8 cellular contexts compared by ENCODE assay signal in genomic region chrX:119237526-119238035, GRCh38. TPM values are rescaled to one million over a fixed set of nuclear protein-coding genes. Genes with fewer than 3 reads are reported as not detected.
DNase-seq lines count a peak whose midpoint lies in the region; FAIRE-seq and TF ChIP-seq lines count a peak whose summit lies in the region.

No MANE protein-coding gene starts in this region.

- H3K9me2 ChIP-seq in OCI-LY7 (ENCODE audit: insufficient read depth, low read length), result no peaks in the 10 kb centered on the region

- no peak for FAIRE-seq in frontal cortex (lab: Jason Lieb, UNC)

- no peak overlapping the region for H2AK5ac ChIP-seq in trophoblast cell (ENCODE audit: low read length)

- no peak overlapping the region for H3K18ac ChIP-seq in trophoblast cell (ENCODE audit: low read length)

- no TSS peak for BruUV-seq in OCI-LY7 (replicated peaks; lab: Mats Ljungman, UMichigan)

- H4K12ac ChIP-seq in trophoblast cell (ENCODE audit: low read depth, low read length), result no peak overlapping the region

- peak; percentile 27 for DNase-seq in ELF-1 (ENCODE audit: low read depth, low spot score)
- no peak for DNase-seq in OCI-LY7 (ENCODE audit: low spot score)
- DNase-seq in epithelial cell of proximal tubule (ENCODE audit: low read depth), result no peak
- DNase-seq in trophoblast cell, result no peak
- no peak for DNase-seq in NCI-H187 treated with DMSO at 0.1 percent for 48 hours (lab: John Stamatoyannopoulos, UW)
- DNase-seq in cerebellar nuclear complex (lab: John Stamatoyannopoulos, UW), result no peak
- no peak for DNase-seq in posterior vena cava (ENCODE audit: low spot score)
- no peak for DNase-seq in frontal cortex (ENCODE audit: low spot score in 2 of 2)

- H2AFZ ChIP-seq in OCI-LY7 (ENCODE audit: low read length) (no peak overlapping the region), trophoblast cell (ENCODE audit: insufficient read depth, low read length, poor library complexity) (no peak overlapping the region)

- peaks cover 9% of the 10 kb centered on the region; the same call in 1 of the 2 replicates for H3K79me2 ChIP-seq in OCI-LY7 (ENCODE audit: insufficient read depth, low read depth, low read length)
- H3K79me2 ChIP-seq in trophoblast cell (ENCODE audit: control insufficient read depth, insufficient read depth, low read length, poor library complexity), result peaks cover 12% of the 10 kb centered on the region

- POLR2A ChIA-PET in OCI-LY7 (lab: Charles Lee), result interaction anchor here (0.5 to 1.6 kb wide), 4 partner anchors 17 to 497 kb away, joined by 3 to 6 read pairs (median 4); no protein-coding TSS in a partner anchor

- H3K4me3 ChIP-seq in OCI-LY7 (ENCODE audit: low read depth, low read length, poor library complexity, severe bottlenecking), result peak overlapping the region; percentile 93
- H3K4me3 ChIP-seq in epithelial cell of proximal tubule (ENCODE audit: low read depth, low read length), result peak overlapping the region; percentile 82
- peak overlapping the region; percentile 88 for H3K4me3 ChIP-seq in trophoblast cell (ENCODE audit: low read depth, low read length)

- no peak for TF ChIP-seq CTCF in OCI-LY7 (conservative IDR thresholded peaks at IDR 0.05; ENCODE audit: low read length)
- no peak for TF ChIP-seq CTCF in epithelial cell of proximal tubule (conservative IDR thresholded peaks at IDR 0.05; ENCODE audit: low read depth, low read length)

- H3K79me1 ChIP-seq in trophoblast cell (ENCODE audit: low read length), result peaks cover 11% of the 10 kb centered on the region

- no CpG with 5 or more reads among the region's 7 CpGs for WGBS in trophoblast cell (ENCODE audit: extremely low coverage, insufficient coverage, insufficient read length)

- H3K27me3 ChIP-seq in trophoblast cell (ENCODE audit: insufficient read depth, low read length), result no peaks in the 10 kb centered on the region

- no peak overlapping the region for H4K8ac ChIP-seq in trophoblast cell (ENCODE audit: low read depth, low read length)

- no peaks in the 10 kb centered on the region for H4K20me1 ChIP-seq in OCI-LY7 (ENCODE audit: insufficient read depth, low read length)

- H3K36me3 ChIP-seq in OCI-LY7 (ENCODE audit: insufficient read depth, low read length), result peaks cover 15% of the 10 kb centered on the region; the same call in 1 of the 2 replicates
- H3K36me3 ChIP-seq in trophoblast cell (ENCODE audit: control insufficient read depth in 1 of 2, insufficient read depth in 2 of 2, low read length in 2 of 2), result peaks cover 2% of the 10 kb centered on the region in 2 experiments

- H3K4ac ChIP-seq in trophoblast cell (ENCODE audit: low read depth, low read length), result peak overlapping the region; percentile 97

- H3K27ac ChIP-seq in OCI-LY7 (ENCODE audit: low read depth, low read length, poor library complexity, severe bottlenecking), result no peak overlapping the region
- H3K27ac ChIP-seq in trophoblast cell (ENCODE audit: low read depth, low read length), result no peak overlapping the region

- no peak overlapping the region for H3K23ac ChIP-seq in trophoblast cell (ENCODE audit: low read length)

- H3K4me1 ChIP-seq in OCI-LY7 (ENCODE audit: insufficient read depth, low read length, poor library complexity, severe bottlenecking), result no peaks in the 10 kb centered on the region
- peaks cover 3 to 12% of the 10 kb centered on the region in 2 experiments for H3K4me1 ChIP-seq in trophoblast cell (ENCODE audit: control insufficient read depth in 1 of 2, insufficient read depth in 2 of 2, low read length in 2 of 2)

- no peak overlapping the region for H2BK5ac ChIP-seq in trophoblast cell (ENCODE audit: low read depth, low read length, poor library complexity)

- no peak overlapping the region for H2BK120ac ChIP-seq in trophoblast cell (ENCODE audit: insufficient read depth, low read length, poor library complexity)

- intact Hi-C loops in OCI-LY7 (cut with micrococcal nuclease; ENCODE audit: unreplicated experiment) (no loop called here), posterior vena cava (cut with DNase I) (no loop called here)

- H4K91ac ChIP-seq in trophoblast cell (ENCODE audit: low read depth, low read length), result no peak overlapping the region

- H3K14ac ChIP-seq in trophoblast cell (ENCODE audit: low read length), result no peak overlapping the region

- no peak overlapping the region for H2BK12ac ChIP-seq in trophoblast cell (ENCODE audit: low read length)

- H3K4me2 ChIP-seq in OCI-LY7 (ENCODE audit: low read length) (peak overlapping the region; percentile 85), trophoblast cell (ENCODE audit: low read length) (peak overlapping the region; percentile 89)

- CTCF ChIA-PET in OCI-LY7 (lab: Charles Lee; ENCODE audit: unreplicated experiment), result interaction anchor here (0.6 kb wide), 1 partner anchor 29 kb away, joined by 5 read pairs; no protein-coding TSS in a partner anchor

- peak overlapping the region; percentile 9 for H3K9ac ChIP-seq in trophoblast cell (ENCODE audit: low read length)

- no peaks in the 10 kb centered on the region for H3K9me3 ChIP-seq in OCI-LY7 (ENCODE audit: low read length)
- no peaks in the 10 kb centered on the region for H3K9me3 ChIP-seq in trophoblast cell (ENCODE audit: insufficient read depth, low read depth, low read length)

RNA-seq across cellular contexts. Expression of gene PGRMC1, which starts 1.5 kb away (rescaled TPM):
- 23.9 and 24.6 TPM in 2 replicates for total RNA-seq in OCI-LY7 (2014; rRNA removed; shearing (Covaris generic))
- total RNA-seq in OCI-LY7 (2022) (22.9 and 23.4 TPM in 2 replicates), epithelial cell of proximal tubule (112 and 137 TPM in 2 replicates), posterior vena cava (100 to 1,000 TPM in 1 of 2 donors, 10 to 100 TPM in 1; 96.4 to 126 TPM), frontal cortex (260 TPM)
- 110 and 119 TPM in 2 replicates for polyA plus RNA-seq in trophoblast cell (2013)
